Comparison of ENCODE assay signal across 7 cellular contexts in genomic region chr9:127611796-127612790, GRCh38. TPM values are rescaled to one million over a fixed set of nuclear protein-coding genes. Genes with fewer than 3 reads are reported as not detected.
DNase-seq lines count a peak whose midpoint lies in the region; ATAC-seq and TF ChIP-seq lines count a peak whose summit lies in the region.

TSS of gene STXBP1 (plus strand) at chr9:127612277. CDS start at chr9:127612404, 127 bp downstream.

- peak; percentile 71 for ATAC-seq in GM18517 (IDR thresholded peaks at IDR 0.05; ENCODE audit: unreplicated experiment)
- peak; percentile 78 for ATAC-seq in HG03039 (IDR thresholded peaks at IDR 0.05; ENCODE audit: unreplicated experiment)

- peak within 1 kb of the TSS; percentile 62 for H3K9ac ChIP-seq in smooth muscle cell (ENCODE audit: low read depth)

- peak within 1 kb of the TSS; percentile 92 for H2AFZ ChIP-seq in smooth muscle cell (ENCODE audit: low read depth)

- peaks cover 34% of the 10 kb centered on the region for H4K20me1 ChIP-seq in smooth muscle cell (ENCODE audit: low read depth)

- TF ChIP-seq POLR2A in breast epithelium (IDR thresholded peaks at IDR 0.05): no peak

- H3K36me3 ChIP-seq in WERI-Rb-1 (peaks cover 14% of the 10 kb centered on the region), breast epithelium (no peaks in the 10 kb centered on the region), smooth muscle cell (ENCODE audit: low read depth) (no peaks in the 10 kb centered on the region)

- H3K79me2 ChIP-seq in smooth muscle cell (ENCODE audit: low read depth): no peaks in the 10 kb centered on the region

- peaks cover 0 to 19% of the 10 kb centered on the region in 2 donors for H3K4me1 ChIP-seq in breast epithelium
- peaks cover 21% of the 10 kb centered on the region for H3K4me1 ChIP-seq in smooth muscle cell (ENCODE audit: low read depth)

- H3K27me3 ChIP-seq in WERI-Rb-1 (ENCODE audit: insufficient read depth, low read depth, severe bottlenecking): no peaks in the 10 kb centered on the region
- H3K27me3 ChIP-seq in breast epithelium: no peaks in the 10 kb centered on the region
- H3K27me3 ChIP-seq in smooth muscle cell (ENCODE audit: low read depth): peaks cover 23% of the 10 kb centered on the region

- TF ChIP-seq CTCF in WERI-Rb-1 (IDR thresholded peaks at IDR 0.05; ENCODE audit: low read depth, low read length): peak; percentile 37; the same call in 1 of the 2 replicates
- peak in 1 of 3 donors; percentile 13 for TF ChIP-seq CTCF in breast epithelium (IDR thresholded peaks at IDR 0.05)
- peak; percentile 7 for TF ChIP-seq CTCF in smooth muscle cell (IDR thresholded peaks at IDR 0.05; ENCODE audit: borderline replicate concordance, insufficient read depth, poor library complexity, severe bottlenecking)

- H3K4me2 ChIP-seq in smooth muscle cell: peak within 1 kb of the TSS; percentile 94

- H3K4me3 ChIP-seq in WERI-Rb-1 (ENCODE audit: low read depth, low read length) (peak within 1 kb of the TSS; percentile 85), breast epithelium (peak within 1 kb of the TSS; percentile 80 to 89 (median 89)), smooth muscle cell (peak within 1 kb of the TSS; percentile 87)

- WGBS in smooth muscle cell (ENCODE audit: low lambda C conversion rate): under 1% methylated on average over 59 of the region's 107 CpGs

- DNase-seq in NCI-H2171 (lab: John Stamatoyannopoulos, UW) (peak; percentile 96), WERI-Rb-1 (peak; percentile 94), breast epithelium (ENCODE audit: low spot score in 2 of 2) (peak; percentile 80 to 85), iPS-NIHi7 (ENCODE audit: extremely low spot score) (peak; percentile 97), smooth muscle cell (lab: John Stamatoyannopoulos, UW; ENCODE audit: unreplicated experiment) (peak; percentile 82)

- H3K9me3 ChIP-seq in WERI-Rb-1 (ENCODE audit: severe bottlenecking) (no peaks in the 10 kb centered on the region), breast epithelium (no peaks in the 10 kb centered on the region), smooth muscle cell (replicated peaks; ENCODE audit: low read depth) (no peaks in the 10 kb centered on the region)

- H3F3A ChIP-seq in smooth muscle cell (ENCODE audit: low read depth): peaks cover 8% of the 10 kb centered on the region

- H3K27ac ChIP-seq in WERI-Rb-1 (peak within 1 kb of the TSS; percentile 85), breast epithelium (peak within 1 kb of the TSS; percentile 87 to 90), smooth muscle cell (ENCODE audit: low read depth) (peak within 1 kb of the TSS; percentile 40)

- intact Hi-C loops in breast epithelium (cut with DNase I; ENCODE audit: low total_unique reads): no loop called here

RNA-seq across cellular contexts. Expression of gene STXBP1, which starts in this region (rescaled TPM):
- total RNA-seq in breast epithelium (10 to 100 TPM; 19.0 to 45.9 (median 43.2) TPM), smooth muscle cell (22.4 and 39.5 TPM in 2 replicates)
- polyA plus RNA-seq in smooth muscle cell: 22.8 and 26.7 TPM in 2 replicates

Comparison
In these comparisons a context has a peak if more than half of its experiments do, and no peak if none do; other contexts are left out.
1. Peak in every context shown above with its lines: DNase-seq, ATAC-seq, H3K4me3 ChIP-seq and H3K27ac ChIP-seq.